ENCODE assay signal across 15 cellular contexts in the genomic region with DNA sequence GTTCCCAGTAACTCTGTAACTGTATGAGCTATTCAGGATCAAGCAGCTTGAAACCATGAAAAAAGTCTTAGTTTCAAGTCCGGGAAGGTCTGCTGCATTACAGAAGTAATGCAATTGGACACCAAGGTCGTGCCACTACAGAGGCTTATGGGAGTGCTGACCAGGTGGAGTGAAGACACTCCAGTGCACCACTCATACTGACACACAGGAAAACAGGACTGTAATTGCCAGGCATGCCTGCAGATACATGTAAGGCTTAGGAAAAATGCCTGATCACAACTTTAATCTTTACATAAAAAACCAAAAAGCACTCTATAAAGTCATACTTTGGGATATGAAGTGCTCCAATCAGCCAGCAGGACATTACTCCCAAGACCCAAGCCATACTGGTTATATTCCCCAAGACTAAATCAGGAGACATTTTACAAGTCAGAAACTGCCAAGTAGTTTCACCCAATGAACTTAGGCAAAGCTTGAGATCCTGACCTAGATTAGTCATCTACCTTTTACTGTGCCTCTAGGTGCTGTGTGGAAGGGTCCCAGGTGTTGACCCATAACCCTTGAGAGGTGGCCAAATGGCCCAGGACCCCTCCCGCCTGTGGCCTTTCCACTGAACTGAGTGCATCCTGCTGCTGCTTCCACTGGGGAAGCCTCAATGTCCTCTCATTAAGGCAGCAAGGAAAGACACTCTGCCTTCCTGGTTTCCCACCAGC. TPM values are rescaled to one million over a fixed set of nuclear protein-coding genes. Genes with fewer than 3 reads are reported as not detected.
DNase-seq lines count a peak whose midpoint lies in the region; ATAC-seq and TF ChIP-seq lines count a peak whose summit lies in the region.
"Had no signal": no experiment of that assay in that cellular context is flagged by ENCODE, and none has a peak within 500 bp of the region (broad histone marks: within the 10 kb centered on the region; RNA-seq: fewer than 3 reads in every experiment).

No MANE protein-coding gene starts in this region.

- TF ChIP-seq CTCF in lower lobe of right lung (IDR thresholded peaks at IDR 0.05): no peak
- TF ChIP-seq CTCF in type B pancreatic cell (conservative IDR thresholded peaks at IDR 0.05): no peak

- no peaks in the 10 kb centered on the region for H3K27me3 ChIP-seq in lower lobe of right lung (ENCODE audit: low read depth)
- H3K27me3 ChIP-seq: esophagus squamous epithelium had no signal

- peaks cover 16% of the 10 kb centered on the region for H3K36me3 ChIP-seq in lower lobe of right lung

- H3K4me1 ChIP-seq in lower lobe of right lung: no peaks in the 10 kb centered on the region

- intact Hi-C loops in activated CD4-positive, alpha-beta T cell treated with anti-CD3 and anti-CD28 coated beads, Interleukin-2, amount 10 ng/mL, durations not matched to agents 24 days and 14 days (cut with micrococcal nuclease): no loop called here
- intact Hi-C loops in lower lobe of right lung (cut with DNase I): no loop called here

- no peak overlapping the region for H3K4me3 Mint-ChIP-seq in activated CD4-positive, alpha-beta T cell treated with anti-CD3 and anti-CD28 coated beads, Interleukin-2, amount 10 ng/mL, durations not matched to agents 24 days and 14 days
- no peak overlapping the region for H3K4me3 Mint-ChIP-seq in type B pancreatic cell
- H3K4me3 Mint-ChIP-seq: central memory CD8-positive, alpha-beta T cell; naive thymus-derived CD4-positive, alpha-beta T cell had no signal

- H3K27ac Mint-ChIP-seq in activated CD4-positive, alpha-beta T cell treated with anti-CD3 and anti-CD28 coated beads, Interleukin-2, amount 10 ng/mL, durations not matched to agents 24 days and 14 days: peak overlapping the region; percentile 11
- peak overlapping the region; percentile 56 for H3K27ac Mint-ChIP-seq in type B pancreatic cell
- H3K27ac Mint-ChIP-seq: naive thymus-derived CD4-positive, alpha-beta T cell had no signal

- H3K9me3 Mint-ChIP-seq in activated CD4-positive, alpha-beta T cell treated with anti-CD3 and anti-CD28 coated beads, Interleukin-2, amount 10 ng/mL, durations not matched to agents 24 days and 14 days: no peaks in the 10 kb centered on the region
- H3K9me3 Mint-ChIP-seq in type B pancreatic cell: no peaks in the 10 kb centered on the region
- H3K9me3 Mint-ChIP-seq: central memory CD8-positive, alpha-beta T cell; naive thymus-derived CD4-positive, alpha-beta T cell had no signal

- H3K9me3 ChIP-seq in lower lobe of right lung: no peaks in the 10 kb centered on the region
- H3K9me3 ChIP-seq: esophagus squamous epithelium had no signal

- peaks cover 15% of the 10 kb centered on the region for H3K36me3 Mint-ChIP-seq in activated CD4-positive, alpha-beta T cell treated with anti-CD3 and anti-CD28 coated beads, Interleukin-2, amount 10 ng/mL, durations not matched to agents 24 days and 14 days (ENCODE audit: low read depth)
- peaks cover 4% of the 10 kb centered on the region for H3K36me3 Mint-ChIP-seq in type B pancreatic cell

- ATAC-seq in lower lobe of right lung (peak; percentile 32 to 42), GM21515 (IDR thresholded peaks at IDR 0.05; ENCODE audit: unreplicated experiment) (no peak), GM19452 (IDR thresholded peaks at IDR 0.05; ENCODE audit: unreplicated experiment) (no peak)
- ATAC-seq: naive thymus-derived CD4-positive, alpha-beta T cell had no signal

- H3K27me3 Mint-ChIP-seq in activated CD4-positive, alpha-beta T cell treated with anti-CD3 and anti-CD28 coated beads, Interleukin-2, amount 10 ng/mL, durations not matched to agents 24 days and 14 days: no peaks in the 10 kb centered on the region
- no peaks in the 10 kb centered on the region for H3K27me3 Mint-ChIP-seq in type B pancreatic cell
- H3K27me3 Mint-ChIP-seq: central memory CD8-positive, alpha-beta T cell; naive thymus-derived CD4-positive, alpha-beta T cell had no signal

- H3K4me3 ChIP-seq in lower lobe of right lung: no peak overlapping the region
- H3K4me3 ChIP-seq: esophagus squamous epithelium had no signal

- H3K4me1 Mint-ChIP-seq in activated CD4-positive, alpha-beta T cell treated with anti-CD3 and anti-CD28 coated beads, Interleukin-2, amount 10 ng/mL, durations not matched to agents 24 days and 14 days: peaks cover 17% of the 10 kb centered on the region
- peaks cover 41% of the 10 kb centered on the region for H3K4me1 Mint-ChIP-seq in type B pancreatic cell (ENCODE audit: unreplicated experiment)
- H3K4me1 Mint-ChIP-seq: central memory CD8-positive, alpha-beta T cell had no signal

- H3K27ac ChIP-seq in lower lobe of right lung: no peak overlapping the region

- no peak for DNase-seq in activated CD4-positive, alpha-beta T cell treated with anti-CD3 and anti-CD28 coated beads, Interleukin-2, amount 10 ng/mL, durations not matched to agents 24 days and 14 days
- no peak for DNase-seq in activated CD4-positive, alpha-beta T cell treated with anti-CD3 and anti-CD28 coated beads, Interleukin-2, amount 50 U/mL, for 1 hour
- DNase-seq in cerebellar cortex (ENCODE audit: low spot score): peak; percentile 56
- DNase-seq in lower lobe of right lung: no peak
- DNase-seq in type B pancreatic cell (ENCODE audit: extremely low spot score, unreplicated experiment): no peak
- no peak for DNase-seq in SW 1271 (lab: John Stamatoyannopoulos, UW)
- DNase-seq: activated naive CD4-positive, alpha-beta T cell; EL; esophagus squamous epithelium; naive thymus-derived CD4-positive, alpha-beta T cell; NCI-H1436 treated with DMSO at 0.1 percent for 48 hours; NK-92 treated with Interleukin-12 subunit alpha and Interleukin-12 subunit beta, amount 100 ng/mL, for 24 hours had no signal

RNA-seq across cellular contexts. Expression of a gene that starts 27.5 kb away (rescaled TPM):
- 145 and 147 TPM in 2 replicates for total RNA-seq in activated CD4-positive, alpha-beta T cell treated with anti-CD3 and anti-CD28 coated beads, Interleukin-2, amount 10 ng/mL, durations not matched to agents 24 days and 14 days
- total RNA-seq in lower lobe of right lung (132 TPM), type B pancreatic cell (ENCODE audit: low replicate concordance) (87.9 and 142 TPM in 2 replicates)

Comparison
In these comparisons a context has a peak if more than half of its experiments do, and no peak if none do; other contexts are left out.
1. ATAC-seq: peak in lower lobe of right lung (2 of 2); none in GM21515 (single experiment) and GM19452 (single experiment).